ENCODE assay signal across 1 cellular context in the genomic region with DNA sequence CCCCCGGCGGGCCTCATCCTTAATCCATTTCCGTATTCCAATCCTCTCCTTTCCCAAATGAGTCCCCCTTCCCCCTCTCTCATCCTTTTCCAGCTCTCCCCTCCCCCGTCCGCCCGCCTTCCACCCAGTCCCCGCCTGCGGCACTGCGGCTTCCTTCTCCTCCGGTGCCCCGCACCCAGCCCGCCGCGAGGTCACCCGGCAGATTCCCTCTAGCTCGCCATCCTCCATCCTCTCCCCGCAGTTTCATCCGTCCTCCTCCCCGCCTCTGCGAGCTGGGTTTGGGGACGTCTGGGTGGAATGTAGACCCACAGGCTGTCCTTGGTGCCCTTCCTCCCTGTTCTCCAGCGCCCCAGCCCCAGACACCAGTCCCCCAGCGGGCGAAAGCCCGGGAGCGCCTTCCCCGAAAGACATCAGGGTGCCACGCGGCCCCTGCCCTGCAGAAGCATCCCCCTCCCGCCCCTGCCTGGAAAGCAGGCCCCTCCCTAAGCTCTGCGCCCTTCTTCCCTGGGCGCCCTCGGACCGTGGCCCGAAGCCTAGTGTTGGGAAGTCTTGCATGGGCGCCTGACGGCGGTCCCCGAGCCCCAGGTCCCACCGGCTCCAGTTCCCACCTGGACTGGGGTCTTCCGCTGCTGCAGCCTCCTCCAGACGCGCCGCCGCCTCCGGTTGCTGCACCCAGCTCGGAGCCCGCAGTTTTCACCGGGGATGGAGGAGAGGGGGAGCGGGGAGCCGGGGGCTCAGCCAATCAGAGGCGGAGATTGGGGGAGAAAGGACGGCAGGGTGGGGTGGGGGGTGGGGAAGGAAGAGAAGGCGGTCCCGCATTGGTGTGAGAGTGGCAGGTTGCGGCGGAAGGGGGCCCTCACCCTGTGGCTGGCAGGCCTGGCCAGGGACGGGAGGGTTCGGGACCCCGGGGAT.
TF ChIP-seq lines count a peak whose summit lies in the region.

Gene THY1 (minus strand): TSS at position 668 of the 912 bp plus-strand sequence. CDS start 2,267 bp downstream, outside the sequence.

TF ChIP-seq in SK-N-SH, 30 proteins besides CTCF, POLR2A, EP300 and RAD21 (continued from another document):
- TF ChIP-seq SMC3 (IDR thresholded peaks at IDR 0.05; ENCODE audit: low read depth, low read length) (no peak), IRF3 (IDR thresholded peaks at IDR 0.05; ENCODE audit: low read depth, low read length) (no peak), FOXM1 (IDR thresholded peaks at IDR 0.05; ENCODE audit: low read depth) (no peak), ELF1 (IDR thresholded peaks at IDR 0.05) (no peak), NFIC (IDR thresholded peaks at IDR 0.05; ENCODE audit: borderline replicate concordance) (no peak), CHD2 (IDR thresholded peaks at IDR 0.05; ENCODE audit: low read length, partially characterized antibody) (peak; percentile 35), RFX5 (IDR thresholded peaks at IDR 0.05; ENCODE audit: low read length) (no peak), FOSL2 (IDR thresholded peaks at IDR 0.05; ENCODE audit: borderline replicate concordance, low read depth) (no peak), MXI1 (IDR thresholded peaks at IDR 0.05; ENCODE audit: low read depth, low read length) (no peak), MEF2A (IDR thresholded peaks at IDR 0.05; ENCODE audit: borderline replicate concordance, low read depth) (no peak), FOXJ3 (CRISPR knock-in tag; IDR thresholded peaks at IDR 0.05) (no peak), YY1 (IDR thresholded peaks at IDR 0.05; ENCODE audit: low read depth) (no peak; the same call in 1 of the 2 replicates), USF1 (IDR thresholded peaks at IDR 0.05; ENCODE audit: borderline replicate concordance, low read depth) (no peak)
TF ChIP-seq in SK-N-SH: peak in this region for 5.
